In genomic region chr3:49867871-49868321, GRCh38 we compare ENCODE assay signal across 10 cellular contexts. TPM values are rescaled to one million over a fixed set of nuclear protein-coding genes. Genes with fewer than 3 reads are reported as not detected.
DNase-seq lines count a peak whose midpoint lies in the region; ATAC-seq and TF ChIP-seq lines count a peak whose summit lies in the region.
"Had no signal": no experiment of that assay in that cellular context is flagged by ENCODE, and none has a peak within 500 bp of the region (broad histone marks: within the 10 kb centered on the region; RNA-seq: fewer than 3 reads in every experiment).

No MANE protein-coding gene starts in this region.

- peaks cover 40% of the 10 kb centered on the region for H3K27me3 Mint-ChIP-seq in activated naive CD8-positive, alpha-beta T cell treated with anti-CD3 and anti-CD28 coated beads for 36 hours
- H3K27me3 Mint-ChIP-seq in Calu3 (ENCODE audit: unreplicated experiment): peaks cover 83% of the 10 kb centered on the region

- peaks cover 28 to 38% (median 32%) of the 10 kb centered on the region in 11 experiments for H3K27me3 ChIP-seq in BLaER1 treated with 17β-estradiol and CSF1 and Interleukin-3, amounts not matched to agents 10 nM and 100 nM
- H3K27me3 ChIP-seq in IMR-90 (ENCODE audit: control insufficient read depth, insufficient read depth, low read length): peaks cover 79% of the 10 kb centered on the region
- peaks cover 21% of the 10 kb centered on the region for H3K27me3 ChIP-seq in iPS-20b (ENCODE audit: insufficient read depth, low read length)

- H3K9me3 ChIP-seq in BLaER1 treated with 17β-estradiol and CSF1 and Interleukin-3, amounts not matched to agents 10 nM and 100 nM (replicated peaks in 1 of 11): no peaks in the 10 kb centered on the region
- H3K9me3 ChIP-seq in IMR-90 (ENCODE audit: control insufficient read depth, insufficient read depth, low read length) (no peaks in the 10 kb centered on the region), iPS-20b (ENCODE audit: insufficient read depth, low read depth, low read length) (no peaks in the 10 kb centered on the region)

- H3K18ac ChIP-seq in IMR-90 (ENCODE audit: low read depth, low read length): no peak overlapping the region

- no peak overlapping the region for H4K91ac ChIP-seq in IMR-90 (ENCODE audit: insufficient read depth, low read depth, low read length)

- no peak overlapping the region for H3K56ac ChIP-seq in IMR-90 (ENCODE audit: extremely low read depth, insufficient read depth, low read length)

- CTCF ChIA-PET in IMR-90 (lab: Yijun Ruan, JAX) (no interaction called here), Calu3 (lab: Charles Lee) (interaction anchor here (1.2 kb wide), 1 partner anchor 32 kb away, joined by 4 read pairs; no protein-coding TSS in a partner anchor)

- H3K14ac ChIP-seq in IMR-90 (replicated peaks; ENCODE audit: low read depth, low read length): no peak overlapping the region

- peaks cover 3 to 42% (median 24%) of the 10 kb centered on the region in 10 experiments; a peak in 19 of 20 replicates for H3K4me1 ChIP-seq in BLaER1 treated with 17β-estradiol and CSF1 and Interleukin-3, amounts not matched to agents 10 nM and 100 nM
- H3K4me1 ChIP-seq in IMR-90 (ENCODE audit: control insufficient read depth, insufficient read depth, low read length): no peaks in the 10 kb centered on the region
- peaks cover 28% of the 10 kb centered on the region for H3K4me1 ChIP-seq in iPS-20b (ENCODE audit: insufficient read depth, low read length)

- no TSS peak for BruUV-seq in IMR-90 (replicated peaks; lab: Mats Ljungman, UMichigan)
- BruUV-seq in Calu3 (replicated peaks; lab: Mats Ljungman, UMichigan): no TSS peak

- H3K23ac ChIP-seq in IMR-90 (ENCODE audit: low read depth, low read length): no peak overlapping the region

- H2BK5ac ChIP-seq in IMR-90 (ENCODE audit: low read depth, low read length, poor library complexity, severe bottlenecking): no peak overlapping the region

- H2AK5ac ChIP-seq in IMR-90 (ENCODE audit: low read depth, low read length): no peak overlapping the region

- no peak overlapping the region for H3K4ac ChIP-seq in IMR-90 (ENCODE audit: low read depth, low read length)

- dilution Hi-C loops in IMR-90 (cut with HindIII; ENCODE audit: low sequenced_read_pairs, unreplicated experiment): no loop called here

- peak; percentile 44 for DNase-seq in IMR-90
- peak; percentile 30 for DNase-seq in activated naive CD8-positive, alpha-beta T cell treated with anti-CD3 and anti-CD28 coated beads for 36 hours
- DNase-seq in Calu3: no peak
- DNase-seq in substantia nigra (lab: John Stamatoyannopoulos, UW): no peak
- DNase-seq: KG1, left cardiac atrium had no signal

- WGBS in IMR-90 (ENCODE audit: extremely low coverage in 2 of 2, insufficient read length in 1 of 2), 2 experiments: no CpG with 5 or more reads among the region's 7 CpGs

- H3K4me1 Mint-ChIP-seq in activated naive CD8-positive, alpha-beta T cell treated with anti-CD3 and anti-CD28 coated beads for 36 hours: peaks cover 3% of the 10 kb centered on the region
- no peaks in the 10 kb centered on the region for H3K4me1 Mint-ChIP-seq in Calu3 (ENCODE audit: low read depth, unreplicated experiment)

- ATAC-seq in IMR-90 (ENCODE audit: low read depth) (peak; percentile 86), GM19467 (IDR thresholded peaks at IDR 0.05; ENCODE audit: unreplicated experiment) (no peak), HG03039 (IDR thresholded peaks at IDR 0.05; ENCODE audit: unreplicated experiment) (no peak)
- ATAC-seq: left cardiac atrium had no signal

- peak overlapping the region in 7 of 11 experiments; percentile 2 to 97 (median 94); a peak in 5 of 22 replicates for H3K4me2 ChIP-seq in BLaER1 treated with 17β-estradiol and CSF1 and Interleukin-3, amounts not matched to agents 10 nM and 100 nM
- H3K4me2 ChIP-seq in IMR-90 (ENCODE audit: low read depth, low read length): no peak overlapping the region

- no peaks in the 10 kb centered on the region for H3K36me3 Mint-ChIP-seq in activated naive CD8-positive, alpha-beta T cell treated with anti-CD3 and anti-CD28 coated beads for 36 hours
- H3K36me3 Mint-ChIP-seq in Calu3 (ENCODE audit: insufficient read depth, unreplicated experiment): no peaks in the 10 kb centered on the region

- in situ Hi-C loops in IMR-90 (cut with MboI; ENCODE audit: low sequenced_read_pairs): no loop called here

- no peaks in the 10 kb centered on the region for H3K79me1 ChIP-seq in IMR-90 (ENCODE audit: low read depth in 1 of 2, low read length in 2 of 2)

- no peaks in the 10 kb centered on the region for H3K9me3 Mint-ChIP-seq in activated naive CD8-positive, alpha-beta T cell treated with anti-CD3 and anti-CD28 coated beads for 36 hours
- no peaks in the 10 kb centered on the region for H3K9me3 Mint-ChIP-seq in Calu3 (ENCODE audit: low read depth, unreplicated experiment)

- H4K8ac ChIP-seq in IMR-90 (ENCODE audit: low read depth in 2 of 2, low read length in 2 of 2): no peak overlapping the region

- peak overlapping the region; percentile 52 for H2AFZ ChIP-seq in IMR-90 (replicated peaks; ENCODE audit: low read length, poor library complexity)

- TF ChIP-seq CTCF in IMR-90 (conservative IDR thresholded peaks at IDR 0.05; ENCODE audit: low read depth, low read length): no peak
- no peak for TF ChIP-seq CTCF in Calu3 (IDR thresholded peaks at IDR 0.05; ENCODE audit: unreplicated experiment)

- no peak overlapping the region for H2AK9ac ChIP-seq in IMR-90 (replicated peaks; ENCODE audit: low read depth, low read length, poor library complexity)

- no peak for TF ChIP-seq RAD21 in IMR-90 (IDR thresholded peaks at IDR 0.05; ENCODE audit: low read length)

- no peak for TF ChIP-seq POLR2A in IMR-90 (IDR thresholded peaks at IDR 0.05; ENCODE audit: low read depth, low read length)

- no peak overlapping the region for H2BK20ac ChIP-seq in IMR-90 (ENCODE audit: low read depth, low read length)

- intact Hi-C loops in IMR-90 (cut with micrococcal nuclease): no loop called here
- intact Hi-C loops in Calu3 (cut with micrococcal nuclease; ENCODE audit: unreplicated experiment): no loop called here

- no peak overlapping the region for H2BK15ac ChIP-seq in IMR-90 (ENCODE audit: low read depth, low read length)

- no peak overlapping the region for H3K27ac ChIP-seq in BLaER1 treated with 17β-estradiol and CSF1 and Interleukin-3, amounts not matched to agents 10 nM and 100 nM
- H3K27ac ChIP-seq in IMR-90 (ENCODE audit: insufficient read depth, low read length) (no peak overlapping the region), iPS-20b (ENCODE audit: low read length) (no peak overlapping the region), substantia nigra (ENCODE audit: low read depth, low read length, poor library complexity, severe bottlenecking) (no peak overlapping the region)

- H4K5ac ChIP-seq in IMR-90 (ENCODE audit: low read depth, low read length): no peak overlapping the region

- H3K4me3 Mint-ChIP-seq in activated naive CD8-positive, alpha-beta T cell treated with anti-CD3 and anti-CD28 coated beads for 36 hours: peak overlapping the region; percentile 18
- no peak overlapping the region for H3K4me3 Mint-ChIP-seq in Calu3 (ENCODE audit: low read depth, unreplicated experiment)

- H3K9me1 ChIP-seq in IMR-90 (ENCODE audit: insufficient read depth, low read length): no peaks in the 10 kb centered on the region

- no peak overlapping the region for H3K27ac Mint-ChIP-seq in activated naive CD8-positive, alpha-beta T cell treated with anti-CD3 and anti-CD28 coated beads for 36 hours
- no peak overlapping the region for H3K27ac Mint-ChIP-seq in Calu3 (ENCODE audit: unreplicated experiment)

- no peak overlapping the region for H3K9ac ChIP-seq in BLaER1 treated with 17β-estradiol and CSF1 and Interleukin-3, amounts not matched to agents 10 nM and 100 nM
- H3K9ac ChIP-seq in IMR-90 (ENCODE audit: low read depth, low read length): no peak overlapping the region
- H3K9ac ChIP-seq in iPS-20b (ENCODE audit: low read depth, low read length): no peak overlapping the region; the same call in 1 of the 2 replicates

- H3K36me3 ChIP-seq in BLaER1 treated with 17β-estradiol and CSF1 and Interleukin-3, amounts not matched to agents 10 nM and 100 nM: no peaks in the 10 kb centered on the region
- H3K36me3 ChIP-seq in IMR-90 (ENCODE audit: control insufficient read depth, insufficient read depth, low read length) (no peaks in the 10 kb centered on the region), iPS-20b (ENCODE audit: insufficient read depth, low read depth, low read length) (no peaks in the 10 kb centered on the region)

- H2BK120ac ChIP-seq in IMR-90 (ENCODE audit: low read depth, low read length): no peak overlapping the region

- H4K20me1 ChIP-seq in BLaER1 treated with 17β-estradiol and CSF1 and Interleukin-3, amounts not matched to agents 10 nM and 100 nM: peaks cover 0 to 64% (median 6%) of the 10 kb centered on the region in 11 experiments; a peak in 11 of 22 replicates
- no peaks in the 10 kb centered on the region for H4K20me1 ChIP-seq in IMR-90 (ENCODE audit: insufficient read depth, low read length)

- no peak overlapping the region for H3K4me3 ChIP-seq in BLaER1 treated with 17β-estradiol and CSF1 and Interleukin-3, amounts not matched to agents 10 nM and 100 nM
- no peak overlapping the region for H3K4me3 ChIP-seq in IMR-90 (ENCODE audit: insufficient read depth, low read depth, low read length)
- peak overlapping the region; percentile 80; the same call in 1 of the 2 replicates for H3K4me3 ChIP-seq in iPS-20b (ENCODE audit: low read length)

- POLR2A ChIA-PET in IMR-90 (lab: Charles Lee; ENCODE audit: unreplicated experiment): no interaction called here

RNA-seq across cellular contexts. Expression of gene CAMKV, which starts 1.8 kb away (rescaled TPM):
- total RNA-seq in IMR-90 (2012; rRNA removed) (not detected in 2 replicates), Calu3 (2022) (0.38 and 0.83 TPM in 2 replicates)
- polyA plus RNA-seq in IMR-90 (2012; rRNA removed): not detected in 2 replicates
- not detected in 2 replicates for polyA plus RNA-seq in IMR-90 (2012; cell fraction: cytosol; rRNA removed)
- 0.09 TPM in 1 of 2 replicates, not detected in the other for polyA plus RNA-seq in IMR-90 (2012; cell fraction: nucleus; rRNA removed; ENCODE audit: low replicate concordance)
- 1 to 10 TPM; 1.6 to 1.7 TPM for total RNA-seq in activated naive CD8-positive, alpha-beta T cell treated with anti-CD3 and anti-CD28 coated beads for 36 hours
- total RNA-seq: left cardiac atrium had no signal

RNA-seq across cellular contexts. Expression of gene TRAIP, which starts 11.5 kb away (rescaled TPM):
- total RNA-seq in IMR-90 (2012; rRNA removed) (5.3 and 6.3 TPM in 2 replicates), Calu3 (2022) (28.2 and 29.7 TPM in 2 replicates)
- 9.2 and 10.0 TPM in 2 replicates for polyA plus RNA-seq in IMR-90 (2012; rRNA removed)
- polyA plus RNA-seq in IMR-90 (2012; cell fraction: cytosol; rRNA removed): 3.3 and 4.5 TPM in 2 replicates
- polyA plus RNA-seq in IMR-90 (2012; cell fraction: nucleus; rRNA removed; ENCODE audit: low replicate concordance): 22.2 and 30.7 TPM in 2 replicates
- total RNA-seq in activated naive CD8-positive, alpha-beta T cell treated with anti-CD3 and anti-CD28 coated beads for 36 hours: 10 to 100 TPM; 23.0 to 23.6 TPM

RNA-seq across cellular contexts. Expression of gene MST1R, which starts 35.8 kb away (rescaled TPM):
- total RNA-seq in IMR-90 (2012; rRNA removed) (under 0.01 TPM in 1 of 2 replicates, not detected in the other), Calu3 (2022) (169 and 218 TPM in 2 replicates)
- polyA plus RNA-seq in IMR-90 (2012; rRNA removed): 0.10 and 0.14 TPM in 2 replicates
- 0.20 TPM in 1 of 2 replicates, not detected in the other for polyA plus RNA-seq in IMR-90 (2012; cell fraction: cytosol; rRNA removed)
- polyA plus RNA-seq in IMR-90 (2012; cell fraction: nucleus; rRNA removed; ENCODE audit: low replicate concordance): 0.60 and 1.4 TPM in 2 replicates
- under 1 TPM; 0.74 to 0.76 TPM for total RNA-seq in activated naive CD8-positive, alpha-beta T cell treated with anti-CD3 and anti-CD28 coated beads for 36 hours

RNA-seq across cellular contexts. Expression of gene UBA7, which starts 54.1 kb away (rescaled TPM):
- 15.3 and 18.6 TPM in 2 replicates for total RNA-seq in IMR-90 (2012; rRNA removed)
- polyA plus RNA-seq in IMR-90 (2012; rRNA removed): 57.0 and 57.8 TPM in 2 replicates
- 15.4 and 23.7 TPM in 2 replicates for polyA plus RNA-seq in IMR-90 (2012; cell fraction: cytosol; rRNA removed)
- polyA plus RNA-seq in IMR-90 (2012; cell fraction: nucleus; rRNA removed; ENCODE audit: low replicate concordance): 627 and 1,170 TPM in 2 replicates
- total RNA-seq in activated naive CD8-positive, alpha-beta T cell treated with anti-CD3 and anti-CD28 coated beads for 36 hours: 10 to 100 TPM; 65.1 to 68.0 TPM
- total RNA-seq in Calu3 (2022): 26.3 and 40.9 TPM in 2 replicates

Comparison
In these comparisons a context has a peak if more than half of its experiments do, and no peak if none do; other contexts are left out.
1. DNase-seq: peak in IMR-90 (single experiment) and activated naive CD8-positive, alpha-beta T cell treated with anti-CD3 and anti-CD28 coated beads for 36 hours (single experiment); none in Calu3 (single experiment) and substantia nigra (0 of 49).
2. RNA of gene MST1R, which starts 35.8 kb away (total RNA-seq): 169 to 218 TPM in Calu3; 0.74 to 0.76 TPM in activated naive CD8-positive, alpha-beta T cell treated with anti-CD3 and anti-CD28 coated beads for 36 hours and under 0.01 TPM in IMR-90; every median in the first group is over 10 times any median in the second.